18 cellular contexts compared by ENCODE assay signal in the genomic region with DNA sequence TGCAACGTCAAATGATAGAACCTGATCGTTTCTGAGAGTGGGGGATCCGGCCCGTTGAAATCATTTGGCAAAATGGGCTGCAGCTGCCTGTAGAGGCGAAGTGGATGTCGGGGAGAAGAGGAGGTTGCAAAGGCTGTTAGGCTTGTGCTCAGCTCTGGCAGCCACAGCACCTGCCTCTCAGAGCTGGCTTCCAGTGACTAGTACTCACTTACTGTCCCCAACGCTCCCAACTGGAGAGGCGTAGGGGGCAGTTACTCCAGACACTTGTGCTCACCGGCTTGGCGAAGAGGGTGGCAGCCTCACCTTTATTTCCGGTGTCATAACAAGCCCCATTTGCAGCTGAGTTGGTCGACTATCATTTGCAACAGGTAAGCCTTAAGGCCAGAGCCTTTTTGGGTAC. TPM values are rescaled to one million over a fixed set of nuclear protein-coding genes. Genes with fewer than 3 reads are reported as not detected.
DNase-seq lines count a peak whose midpoint lies in the region; ATAC-seq and TF ChIP-seq lines count a peak whose summit lies in the region.
"Had no signal": no experiment of that assay in that cellular context is flagged by ENCODE, and none has a peak within 500 bp of the region (broad histone marks: within the 10 kb centered on the region; RNA-seq: fewer than 3 reads in every experiment).

No MANE protein-coding gene starts in this region.

- no peak for DNase-seq in activated CD4-positive, alpha-beta T cell treated with anti-CD3 and anti-CD28 coated beads, Interleukin-2, amount 10 ng/mL, durations not matched to agents 7 days and 5 days
- no peak for DNase-seq in activated CD4-positive, alpha-beta T cell treated with anti-CD3 and anti-CD28 coated beads, Interleukin-2, amount 50 U/mL, for 1 hour
- DNase-seq in HL-60 (ENCODE audit: low read depth in 1 of 2, low spot score in 1 of 2), result peak in 1 of 2 experiments; percentile 41
- DNase-seq in activated CD8-positive, alpha-beta T cell treated with anti-CD3 and anti-CD28 coated beads, Interleukin-2, amount 10 ng/mL, durations not matched to agents 7 days and 5 days, result no peak
- no peak for DNase-seq in naive thymus-derived CD4-positive, alpha-beta T cell
- no peak for DNase-seq in osteoblast (ENCODE audit: insufficient read length, low spot score, missing footprints)
- DNase-seq: activated CD4-positive, alpha-beta T cell treated with anti-CD3 and anti-CD28 coated beads for 1 hour; Caco-2; MM.1S; NCI-H2029 treated with DMSO at 0.1 percent for 48 hours; NCI-H82; stimulated activated naive CD4-positive, alpha-beta T cell treated with Interleukin-2 at 50 U/mL for 16 hours had no signal

- no peaks in the 10 kb centered on the region for H3K27me3 ChIP-seq in HL-60 (ENCODE audit: insufficient read depth, poor library complexity, severe bottlenecking)
- H3K27me3 ChIP-seq in naive thymus-derived CD4-positive, alpha-beta T cell (ENCODE audit: control insufficient read depth in 2 of 2, insufficient read depth in 2 of 2, low read length in 2 of 2), result no peaks in the 10 kb centered on the region
- H3K27me3 ChIP-seq in osteoblast (ENCODE audit: insufficient read depth, low read length), result no peaks in the 10 kb centered on the region
- H3K27me3 ChIP-seq: hepatocyte, vagina had no signal

- peak overlapping the region; percentile 89 for H3K27ac Mint-ChIP-seq in activated CD4-positive, alpha-beta T cell treated with anti-CD3 and anti-CD28 coated beads, Interleukin-2, amount 10 ng/mL, durations not matched to agents 7 days and 5 days
- H3K27ac Mint-ChIP-seq in activated CD8-positive, alpha-beta T cell treated with anti-CD3 and anti-CD28 coated beads, Interleukin-2, amount 10 ng/mL, durations not matched to agents 7 days and 5 days, result peak overlapping the region; percentile 72
- H3K27ac Mint-ChIP-seq in naive thymus-derived CD4-positive, alpha-beta T cell, result peak overlapping the region; percentile 79 to 98 (median 91)

- peak overlapping the region; percentile 59 for H3K27ac ChIP-seq in HL-60 (replicated peaks)
- peak overlapping the region; percentile 54 for H3K27ac ChIP-seq in naive thymus-derived CD4-positive, alpha-beta T cell (ENCODE audit: low read depth, low read length)
- H3K27ac ChIP-seq in osteoblast (ENCODE audit: low read depth, low read length), result no peak overlapping the region
- H3K27ac ChIP-seq: hepatocyte, vagina had no signal

- H3K4me3 ChIP-seq in HL-60 (replicated peaks; ENCODE audit: insufficient read depth, low read length) (0 out of 2 replicates have a peak overlapping the region, but pooled peaks have one; percentile 1), osteoblast (ENCODE audit: insufficient read depth, low read length) (no peak overlapping the region)
- peak overlapping the region; percentile 52 for H3K4me3 ChIP-seq in naive thymus-derived CD4-positive, alpha-beta T cell (ENCODE audit: low read length)
- H3K4me3 ChIP-seq: HAP-1, hepatocyte, smooth muscle cell, vagina had no signal

- H3K79me2 ChIP-seq in osteoblast (ENCODE audit: insufficient read depth, low read length), result peaks cover 49% of the 10 kb centered on the region

- H3K36me3 Mint-ChIP-seq in activated CD4-positive, alpha-beta T cell treated with anti-CD3 and anti-CD28 coated beads, Interleukin-2, amount 10 ng/mL, durations not matched to agents 7 days and 5 days (ENCODE audit: low read depth), result peaks cover 61% of the 10 kb centered on the region
- peaks cover 46% of the 10 kb centered on the region for H3K36me3 Mint-ChIP-seq in activated CD8-positive, alpha-beta T cell treated with anti-CD3 and anti-CD28 coated beads, Interleukin-2, amount 10 ng/mL, durations not matched to agents 7 days and 5 days (ENCODE audit: low read depth)
- peaks cover 0 to 23% (median 0%) of the 10 kb centered on the region in 5 donors for H3K36me3 Mint-ChIP-seq in naive thymus-derived CD4-positive, alpha-beta T cell

- H3K4me3 Mint-ChIP-seq in activated CD4-positive, alpha-beta T cell treated with anti-CD3 and anti-CD28 coated beads, Interleukin-2, amount 10 ng/mL, durations not matched to agents 7 days and 5 days, result peak overlapping the region; percentile 51
- peak overlapping the region; percentile 40 for H3K4me3 Mint-ChIP-seq in activated CD8-positive, alpha-beta T cell treated with anti-CD3 and anti-CD28 coated beads, Interleukin-2, amount 10 ng/mL, durations not matched to agents 7 days and 5 days
- H3K4me3 Mint-ChIP-seq in naive thymus-derived CD4-positive, alpha-beta T cell, result peak overlapping the region; percentile 19 to 88 (median 78)

- H3K9me3 Mint-ChIP-seq in activated CD4-positive, alpha-beta T cell treated with anti-CD3 and anti-CD28 coated beads, Interleukin-2, amount 10 ng/mL, durations not matched to agents 7 days and 5 days, result no peaks in the 10 kb centered on the region
- no peaks in the 10 kb centered on the region for H3K9me3 Mint-ChIP-seq in activated CD8-positive, alpha-beta T cell treated with anti-CD3 and anti-CD28 coated beads, Interleukin-2, amount 10 ng/mL, durations not matched to agents 7 days and 5 days (ENCODE audit: insufficient read depth)
- no peaks in the 10 kb centered on the region for H3K9me3 Mint-ChIP-seq in naive thymus-derived CD4-positive, alpha-beta T cell

- intact Hi-C loops in naive thymus-derived CD4-positive, alpha-beta T cell (cut with micrococcal nuclease), result loop anchor here (1.0 to 2.0 kb wide), 5 partner anchors 8 to 313 kb away; no protein-coding TSS in a partner anchor

- H3K9me3 ChIP-seq in naive thymus-derived CD4-positive, alpha-beta T cell (ENCODE audit: control insufficient read depth in 2 of 3, low read length in 3 of 3), result no peaks in the 10 kb centered on the region
- H3K9me3 ChIP-seq in osteoblast (ENCODE audit: low read depth, low read length), result no peaks in the 10 kb centered on the region
- H3K9me3 ChIP-seq: Caco-2, HAP-1, vagina had no signal

- TF ChIP-seq CTCF in HL-60 (IDR thresholded peaks at IDR 0.05; ENCODE audit: insufficient read depth, low read length) (no peak), osteoblast (IDR thresholded peaks at IDR 0.05; ENCODE audit: extremely low read depth, low read depth, low read length) (no peak)

- H3K4me1 ChIP-seq in naive thymus-derived CD4-positive, alpha-beta T cell (ENCODE audit: control insufficient read depth in 2 of 2, insufficient read depth in 2 of 2, low read length in 2 of 2), result peaks cover 97 to 99% of the 10 kb centered on the region in 2 donors
- no peaks in the 10 kb centered on the region for H3K4me1 ChIP-seq in osteoblast (ENCODE audit: insufficient read depth, low read length)
- H3K4me1 ChIP-seq: Caco-2, HAP-1 had no signal

- no peak for ATAC-seq in activated CD8-positive, alpha-beta T cell treated with anti-CD3 and anti-CD28 coated beads, Interleukin-2, amount 10 ng/mL, durations not matched to agents 7 days and 5 days
- ATAC-seq in naive thymus-derived CD4-positive, alpha-beta T cell, result no peak
- ATAC-seq in HG02610 (IDR thresholded peaks at IDR 0.05; ENCODE audit: unreplicated experiment) (no peak), HG03159 (IDR thresholded peaks at IDR 0.05; ENCODE audit: unreplicated experiment) (no peak)

- peaks cover 93% of the 10 kb centered on the region for H3K4me1 Mint-ChIP-seq in activated CD4-positive, alpha-beta T cell treated with anti-CD3 and anti-CD28 coated beads, Interleukin-2, amount 10 ng/mL, durations not matched to agents 7 days and 5 days
- peaks cover 90% of the 10 kb centered on the region for H3K4me1 Mint-ChIP-seq in activated CD8-positive, alpha-beta T cell treated with anti-CD3 and anti-CD28 coated beads, Interleukin-2, amount 10 ng/mL, durations not matched to agents 7 days and 5 days (ENCODE audit: low read depth)
- H3K4me1 Mint-ChIP-seq in naive thymus-derived CD4-positive, alpha-beta T cell, result peaks cover 65 to 97% (median 93%) of the 10 kb centered on the region in 7 donors

- peaks cover 45% of the 10 kb centered on the region for H4K20me1 ChIP-seq in osteoblast (ENCODE audit: insufficient read depth, low read length)

- H3K4me2 ChIP-seq in osteoblast (ENCODE audit: insufficient read depth, low read length), result no peak overlapping the region
- H3K4me2 ChIP-seq: hepatocyte, smooth muscle cell had no signal

- no peak overlapping the region for H2AFZ ChIP-seq in osteoblast (ENCODE audit: low read length)
- H2AFZ ChIP-seq: hepatocyte had no signal

- H3K36me3 ChIP-seq in naive thymus-derived CD4-positive, alpha-beta T cell (ENCODE audit: control insufficient read depth in 2 of 3, insufficient read depth in 3 of 3, low read length in 3 of 3), result no peaks in the 10 kb centered on the region
- H3K36me3 ChIP-seq in osteoblast (ENCODE audit: insufficient read depth, low read length), result no peaks in the 10 kb centered on the region
- H3K36me3 ChIP-seq: HAP-1, vagina had no signal

- CTCF ChIA-PET in activated CD4-positive, alpha-beta T cell treated with anti-CD3 and anti-CD28 coated beads, Interleukin-2, amount 10 ng/mL, durations not matched to agents 7 days and 5 days (lab: Charles Lee), result interaction anchor here (1.0 to 1.7 kb wide), 7 partner anchors 11 to 37 kb away, joined by 3 to 6 read pairs (median 4); no protein-coding TSS in a partner anchor
- CTCF ChIA-PET in activated CD8-positive, alpha-beta T cell treated with anti-CD3 and anti-CD28 coated beads, Interleukin-2, amount 10 ng/mL, durations not matched to agents 7 days and 5 days (lab: Charles Lee), result interaction anchor here (0.7 to 2.8 kb wide), 18 partner anchors 11 to 315 kb away, joined by 3 to 21 read pairs (median 4); no protein-coding TSS in a partner anchor
- CTCF ChIA-PET in naive thymus-derived CD4-positive, alpha-beta T cell (lab: Charles Lee), result interaction anchor here (0.8 to 1.8 kb wide), 6 partner anchors 11 to 302 kb away, joined by 3 to 9 read pairs (median 4); no protein-coding TSS in a partner anchor

- POLR2A ChIA-PET in activated CD4-positive, alpha-beta T cell treated with anti-CD3 and anti-CD28 coated beads, Interleukin-2, amount 10 ng/mL, durations not matched to agents 7 days and 5 days (lab: Charles Lee), result no interaction called here
- POLR2A ChIA-PET in activated CD8-positive, alpha-beta T cell treated with anti-CD3 and anti-CD28 coated beads, Interleukin-2, amount 10 ng/mL, durations not matched to agents 7 days and 5 days (lab: Charles Lee), result interaction anchor here (0.8 to 2.3 kb wide), 7 partner anchors 11 to 302 kb away, joined by 3 to 8 read pairs (median 4); no protein-coding TSS in a partner anchor
- POLR2A ChIA-PET in naive thymus-derived CD4-positive, alpha-beta T cell (lab: Charles Lee), result interaction anchor here (0.6 to 3.4 kb wide), 13 partner anchors 11 to 312 kb away, joined by 3 to 8 read pairs (median 4); no protein-coding TSS in a partner anchor

- H3K27me3 Mint-ChIP-seq in activated CD4-positive, alpha-beta T cell treated with anti-CD3 and anti-CD28 coated beads, Interleukin-2, amount 10 ng/mL, durations not matched to agents 7 days and 5 days, result no peaks in the 10 kb centered on the region
- no peaks in the 10 kb centered on the region for H3K27me3 Mint-ChIP-seq in activated CD8-positive, alpha-beta T cell treated with anti-CD3 and anti-CD28 coated beads, Interleukin-2, amount 10 ng/mL, durations not matched to agents 7 days and 5 days (ENCODE audit: low read depth)
- H3K27me3 Mint-ChIP-seq in naive thymus-derived CD4-positive, alpha-beta T cell, result no peaks in the 10 kb centered on the region

RNA-seq across cellular contexts. Expression of a gene that starts 37.9 kb away (rescaled TPM):
- 10 to 100 TPM; 73.3 to 84.1 TPM for total RNA-seq in activated CD4-positive, alpha-beta T cell treated with anti-CD3 and anti-CD28 coated beads, Interleukin-2, amount 10 ng/mL, durations not matched to agents 7 days and 5 days
- 10 to 100 TPM; 60.7 to 61.3 TPM for total RNA-seq in activated CD8-positive, alpha-beta T cell treated with anti-CD3 and anti-CD28 coated beads, Interleukin-2, amount 10 ng/mL, durations not matched to agents 7 days and 5 days
- 100 to 1,000 TPM in 4 of 5 experiments, 10 to 100 TPM in 1; 75.3 to 134 (median 109) TPM for total RNA-seq in naive thymus-derived CD4-positive, alpha-beta T cell
- 10 to 100 TPM; 30.8 to 73.0 TPM for polyA plus RNA-seq in naive thymus-derived CD4-positive, alpha-beta T cell
- 26.8 and 28.6 TPM in 2 replicates for total RNA-seq in osteoblast
